Comparison of ENCODE assay signal across 8 cellular contexts in the genomic region with DNA sequence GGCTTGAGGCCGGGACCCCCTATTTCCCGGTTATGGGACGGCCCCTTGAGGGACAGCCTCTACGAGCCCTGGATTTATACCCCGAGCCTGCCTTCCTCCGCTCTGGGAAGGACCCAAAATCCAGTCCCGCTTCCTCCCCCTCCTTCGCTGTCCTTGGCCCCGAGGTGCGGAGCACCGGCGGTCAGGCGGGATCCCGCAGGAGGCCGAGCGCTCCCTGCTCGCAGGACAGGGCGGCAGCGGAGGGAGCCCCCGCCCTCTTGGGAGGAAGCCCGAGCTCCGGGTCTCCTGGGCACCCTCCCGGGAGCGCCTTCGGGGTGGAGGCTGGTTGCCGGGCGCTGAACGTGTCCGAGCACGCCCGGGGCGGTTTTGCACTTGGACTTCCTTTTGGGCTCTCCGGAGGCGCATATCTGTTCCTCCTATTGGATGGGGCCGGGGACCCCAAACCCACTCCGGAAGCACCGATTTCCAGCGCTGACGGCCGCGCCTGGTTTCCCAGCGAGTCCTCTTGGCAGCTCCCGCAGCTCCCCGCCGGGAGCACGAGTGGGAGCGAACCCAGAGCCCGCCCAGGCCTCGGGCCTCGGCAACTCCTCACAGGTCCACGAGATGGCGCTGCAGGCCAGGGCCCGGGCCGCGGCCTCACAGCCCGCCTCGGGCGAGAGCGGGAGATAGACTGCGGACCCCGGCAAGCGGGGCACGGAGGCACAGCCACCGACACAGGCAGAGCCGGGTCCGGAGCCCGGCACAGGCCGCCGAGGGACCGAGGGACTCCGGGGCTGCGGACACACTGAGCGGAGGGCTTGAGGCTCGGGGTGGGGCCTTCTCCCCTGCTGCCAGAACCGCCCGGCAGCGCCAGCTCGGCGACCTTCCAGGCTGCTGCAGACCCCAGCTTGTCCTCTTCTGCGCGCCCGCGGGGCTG.
DNase-seq lines count a peak whose midpoint lies in the region; ATAC-seq and TF ChIP-seq lines count a peak whose summit lies in the region.

No MANE protein-coding gene starts in this region.

- peak overlapping the region; percentile 65 to 72 for H3K4me3 ChIP-seq in mucosa of rectum (ENCODE audit: low read length in 2 of 2)

- TF ChIP-seq CTCF in C4-2B (conservative IDR thresholded peaks at IDR 0.05): peak; percentile 99

- ATAC-seq in GM19438 (IDR thresholded peaks at IDR 0.05; ENCODE audit: low read depth, unreplicated experiment) (peak; percentile 40), HG03575 (IDR thresholded peaks at IDR 0.05; ENCODE audit: extremely low read depth, insufficient number of reproducible peaks, low FRiP score, unreplicated experiment) (peak; percentile 43)

- H3K9ac ChIP-seq in mucosa of rectum (ENCODE audit: low read depth in 1 of 2, low read length in 2 of 2): peak overlapping the region; percentile 41 to 72

- DNase-seq in NOMO-1 treated with DMSO at 0.1 percent for 48 hours (lab: John Stamatoyannopoulos, UW; ENCODE audit: unreplicated experiment) (peak; percentile 62), activated T-cell treated with anti-CD3 and anti-CD28 coated beads for 4 hours (peak; percentile 73), erythroblast (lab: John Stamatoyannopoulos, UW) (peak; percentile 66 to 82)
- DNase-seq in stimulated activated CD8-positive, alpha-beta memory T cell treated with anti-CD3 and anti-CD28 coated beads, Interleukin-4, amount 100 ng/mL, for 48 hours: peak; percentile 86

- no peaks in the 10 kb centered on the region for H3K36me3 ChIP-seq in mucosa of rectum (ENCODE audit: control insufficient read depth in 2 of 2, insufficient read depth in 2 of 2, low read length in 2 of 2)

- TF ChIP-seq POLR2A in erythroblast (IDR thresholded peaks at IDR 0.05; ENCODE audit: low read length): no peak

- H3K27ac ChIP-seq in C4-2B (peak overlapping the region; percentile 67), mucosa of rectum (ENCODE audit: low read depth in 2 of 2, low read length in 2 of 2) (peak overlapping the region; percentile 68 to 70)

- H3K27me3 ChIP-seq in mucosa of rectum (ENCODE audit: control insufficient read depth in 2 of 2, insufficient read depth in 2 of 2, low read length in 2 of 2): peaks cover 31 to 34% of the 10 kb centered on the region in 2 donors

- H3K4me1 ChIP-seq in mucosa of rectum (ENCODE audit: control insufficient read depth in 2 of 2, insufficient read depth in 2 of 2, low read length in 2 of 2): peaks cover 34 to 36% of the 10 kb centered on the region in 2 donors

- H3K9me3 ChIP-seq in mucosa of rectum (ENCODE audit: control insufficient read depth in 2 of 2, low read length in 2 of 2): no peaks in the 10 kb centered on the region

Comparison
In these comparisons a context has a peak if more than half of its experiments do, and no peak if none do; other contexts are left out.
1. Peak in every context shown above with its lines: DNase-seq, ATAC-seq, H3K4me3 ChIP-seq and H3K27ac ChIP-seq.